Comparison of ENCODE assay signal across 12 cellular contexts in genomic region chr15:78001656-78002055, GRCh38.
DNase-seq lines count a peak whose midpoint lies in the region; ATAC-seq, FAIRE-seq and TF ChIP-seq lines count a peak whose summit lies in the region.
"Had no signal": no experiment of that assay in that cellular context is flagged by ENCODE, and none has a peak within 500 bp of the region (broad histone marks: within the 10 kb centered on the region; RNA-seq: fewer than 3 reads in every experiment).

No MANE protein-coding gene starts in this region.

- DNase-seq in activated CD4-positive, alpha-beta T cell treated with anti-CD3 and anti-CD28 coated beads, Interleukin-2, amount 10 ng/mL, durations not matched to agents 24 days and 14 days, result no peak
- no peak for DNase-seq in activated CD4-positive, alpha-beta T cell treated with anti-CD3 and anti-CD28 coated beads, Interleukin-2, amount 10 ng/mL, durations not matched to agents 7 days and 5 days
- no peak for DNase-seq in stimulated activated naive CD8-positive, alpha-beta T cell treated with anti-CD3 and anti-CD28 coated beads, Interleukin-15, amount 100 ng/mL, for 72 hours
- no peak for DNase-seq in naive thymus-derived CD8-positive, alpha-beta T cell
- no peak for DNase-seq in NCI-H345 (lab: John Stamatoyannopoulos, UW)
- no peak for DNase-seq in H54 (ENCODE audit: insufficient read length, low spot score)
- no peak for DNase-seq in retina
- DNase-seq: Caco-2, NCI-H1092, NCI-H1694, NCI-H69 had no signal

- no peak for TF ChIP-seq POLR2A in H54 (IDR thresholded peaks at IDR 0.05; ENCODE audit: low read depth, low read length)

- POLR2A ChIA-PET in activated CD4-positive, alpha-beta T cell treated with anti-CD3 and anti-CD28 coated beads, Interleukin-2, amount 10 ng/mL, durations not matched to agents 7 days and 5 days (lab: Charles Lee), result no interaction called here
- POLR2A ChIA-PET in naive thymus-derived CD8-positive, alpha-beta T cell (lab: Charles Lee), result interaction anchor here (0.7 kb wide), 1 partner anchor 264 kb away, joined by 3 read pairs; no protein-coding TSS in a partner anchor

- intact Hi-C loops in activated CD4-positive, alpha-beta T cell treated with anti-CD3 and anti-CD28 coated beads, Interleukin-2, amount 10 ng/mL, durations not matched to agents 24 days and 14 days (cut with micrococcal nuclease), result no loop called here

- no peak for ATAC-seq in stimulated activated naive CD8-positive, alpha-beta T cell treated with anti-CD3 and anti-CD28 coated beads, Interleukin-15, amount 100 ng/mL, for 72 hours
- ATAC-seq in naive thymus-derived CD8-positive, alpha-beta T cell, result no peak

- H3K9me3 Mint-ChIP-seq in activated CD4-positive, alpha-beta T cell treated with anti-CD3 and anti-CD28 coated beads, Interleukin-2, amount 10 ng/mL, durations not matched to agents 24 days and 14 days, result no peaks in the 10 kb centered on the region
- H3K9me3 Mint-ChIP-seq in activated CD4-positive, alpha-beta T cell treated with anti-CD3 and anti-CD28 coated beads, Interleukin-2, amount 10 ng/mL, durations not matched to agents 7 days and 5 days, result no peaks in the 10 kb centered on the region
- no peaks in the 10 kb centered on the region for H3K9me3 Mint-ChIP-seq in stimulated activated naive CD8-positive, alpha-beta T cell treated with anti-CD3 and anti-CD28 coated beads, Interleukin-15, Interleukin-2, amounts not matched to agents 100 ng/mL and 50 ng/mL, for 24 hours
- no peaks in the 10 kb centered on the region for H3K9me3 Mint-ChIP-seq in stimulated activated naive CD8-positive, alpha-beta T cell treated with anti-CD3 and anti-CD28 coated beads, Interleukin-15, amount 100 ng/mL, for 72 hours
- no peaks in the 10 kb centered on the region for H3K9me3 Mint-ChIP-seq in naive thymus-derived CD8-positive, alpha-beta T cell

- peak overlapping the region; percentile 45 for H3K27ac Mint-ChIP-seq in activated CD4-positive, alpha-beta T cell treated with anti-CD3 and anti-CD28 coated beads, Interleukin-2, amount 10 ng/mL, durations not matched to agents 24 days and 14 days
- no peak overlapping the region for H3K27ac Mint-ChIP-seq in activated CD4-positive, alpha-beta T cell treated with anti-CD3 and anti-CD28 coated beads, Interleukin-2, amount 10 ng/mL, durations not matched to agents 7 days and 5 days
- H3K27ac Mint-ChIP-seq in stimulated activated naive CD8-positive, alpha-beta T cell treated with anti-CD3 and anti-CD28 coated beads, Interleukin-15, Interleukin-2, amounts not matched to agents 100 ng/mL and 50 ng/mL, for 24 hours, result peak overlapping the region; percentile 57
- H3K27ac Mint-ChIP-seq in stimulated activated naive CD8-positive, alpha-beta T cell treated with anti-CD3 and anti-CD28 coated beads, Interleukin-15, amount 100 ng/mL, for 72 hours, result no peak overlapping the region
- H3K27ac Mint-ChIP-seq in naive thymus-derived CD8-positive, alpha-beta T cell, result peak overlapping the region in 8 of 10 donors; percentile 0 to 87 (median 49)

- no peak for FAIRE-seq in H54 (lab: Jason Lieb, UNC)

- H3K4me3 Mint-ChIP-seq in activated CD4-positive, alpha-beta T cell treated with anti-CD3 and anti-CD28 coated beads, Interleukin-2, amount 10 ng/mL, durations not matched to agents 24 days and 14 days, result no peak overlapping the region
- no peak overlapping the region for H3K4me3 Mint-ChIP-seq in activated CD4-positive, alpha-beta T cell treated with anti-CD3 and anti-CD28 coated beads, Interleukin-2, amount 10 ng/mL, durations not matched to agents 7 days and 5 days
- H3K4me3 Mint-ChIP-seq in stimulated activated naive CD8-positive, alpha-beta T cell treated with anti-CD3 and anti-CD28 coated beads, Interleukin-15, Interleukin-2, amounts not matched to agents 100 ng/mL and 50 ng/mL, for 24 hours, result no peak overlapping the region
- H3K4me3 Mint-ChIP-seq in stimulated activated naive CD8-positive, alpha-beta T cell treated with anti-CD3 and anti-CD28 coated beads, Interleukin-15, amount 100 ng/mL, for 72 hours, result no peak overlapping the region
- H3K4me3 Mint-ChIP-seq in naive thymus-derived CD8-positive, alpha-beta T cell, result no peak overlapping the region

- peaks cover 19% of the 10 kb centered on the region for H3K4me1 Mint-ChIP-seq in activated CD4-positive, alpha-beta T cell treated with anti-CD3 and anti-CD28 coated beads, Interleukin-2, amount 10 ng/mL, durations not matched to agents 24 days and 14 days
- H3K4me1 Mint-ChIP-seq in activated CD4-positive, alpha-beta T cell treated with anti-CD3 and anti-CD28 coated beads, Interleukin-2, amount 10 ng/mL, durations not matched to agents 7 days and 5 days, result peaks cover 19% of the 10 kb centered on the region
- H3K4me1 Mint-ChIP-seq in stimulated activated naive CD8-positive, alpha-beta T cell treated with anti-CD3 and anti-CD28 coated beads, Interleukin-15, Interleukin-2, amounts not matched to agents 100 ng/mL and 50 ng/mL, for 24 hours (ENCODE audit: low read depth), result peaks cover 5% of the 10 kb centered on the region
- peaks cover 43% of the 10 kb centered on the region for H3K4me1 Mint-ChIP-seq in stimulated activated naive CD8-positive, alpha-beta T cell treated with anti-CD3 and anti-CD28 coated beads, Interleukin-15, amount 100 ng/mL, for 72 hours
- H3K4me1 Mint-ChIP-seq in naive thymus-derived CD8-positive, alpha-beta T cell, result peaks cover 4 to 17% (median 11%) of the 10 kb centered on the region in 4 donors

- H3K36me3 Mint-ChIP-seq in activated CD4-positive, alpha-beta T cell treated with anti-CD3 and anti-CD28 coated beads, Interleukin-2, amount 10 ng/mL, durations not matched to agents 24 days and 14 days (ENCODE audit: low read depth), result peaks cover 53% of the 10 kb centered on the region
- H3K36me3 Mint-ChIP-seq in activated CD4-positive, alpha-beta T cell treated with anti-CD3 and anti-CD28 coated beads, Interleukin-2, amount 10 ng/mL, durations not matched to agents 7 days and 5 days (ENCODE audit: low read depth), result peaks cover 40% of the 10 kb centered on the region
- H3K36me3 Mint-ChIP-seq in stimulated activated naive CD8-positive, alpha-beta T cell treated with anti-CD3 and anti-CD28 coated beads, Interleukin-15, Interleukin-2, amounts not matched to agents 100 ng/mL and 50 ng/mL, for 24 hours (ENCODE audit: low read depth), result peaks cover 54% of the 10 kb centered on the region
- peaks cover 0 to 84% (median 14%) of the 10 kb centered on the region in 3 donors for H3K36me3 Mint-ChIP-seq in naive thymus-derived CD8-positive, alpha-beta T cell

- CTCF ChIA-PET in activated CD4-positive, alpha-beta T cell treated with anti-CD3 and anti-CD28 coated beads, Interleukin-2, amount 10 ng/mL, durations not matched to agents 7 days and 5 days (lab: Charles Lee), result interaction anchor here (0.6 kb wide), 1 partner anchor 74 kb away, joined by 4 read pairs; no protein-coding TSS in a partner anchor

- H3K27me3 Mint-ChIP-seq in activated CD4-positive, alpha-beta T cell treated with anti-CD3 and anti-CD28 coated beads, Interleukin-2, amount 10 ng/mL, durations not matched to agents 24 days and 14 days, result no peaks in the 10 kb centered on the region
- H3K27me3 Mint-ChIP-seq in activated CD4-positive, alpha-beta T cell treated with anti-CD3 and anti-CD28 coated beads, Interleukin-2, amount 10 ng/mL, durations not matched to agents 7 days and 5 days, result no peaks in the 10 kb centered on the region
- H3K27me3 Mint-ChIP-seq in stimulated activated naive CD8-positive, alpha-beta T cell treated with anti-CD3 and anti-CD28 coated beads, Interleukin-15, Interleukin-2, amounts not matched to agents 100 ng/mL and 50 ng/mL, for 24 hours, result no peaks in the 10 kb centered on the region
- H3K27me3 Mint-ChIP-seq in stimulated activated naive CD8-positive, alpha-beta T cell treated with anti-CD3 and anti-CD28 coated beads, Interleukin-15, amount 100 ng/mL, for 72 hours, result no peaks in the 10 kb centered on the region
- no peaks in the 10 kb centered on the region for H3K27me3 Mint-ChIP-seq in naive thymus-derived CD8-positive, alpha-beta T cell

Comparison
In these comparisons a context has a peak if more than half of its experiments do, and no peak if none do; other contexts are left out.
1. H3K27ac Mint-ChIP-seq: peak in activated CD4-positive, alpha-beta T cell treated with anti-CD3 and anti-CD28 coated beads, Interleukin-2, amount 10 ng/mL, durations not matched to agents 24 days and 14 days (single experiment), stimulated activated naive CD8-positive, alpha-beta T cell treated with anti-CD3 and anti-CD28 coated beads, Interleukin-15, Interleukin-2, amounts not matched to agents 100 ng/mL and 50 ng/mL, for 24 hours (single experiment) and naive thymus-derived CD8-positive, alpha-beta T cell (8 of 10); none in activated CD4-positive, alpha-beta T cell treated with anti-CD3 and anti-CD28 coated beads, Interleukin-2, amount 10 ng/mL, durations not matched to agents 7 days and 5 days (single experiment) and stimulated activated naive CD8-positive, alpha-beta T cell treated with anti-CD3 and anti-CD28 coated beads, Interleukin-15, amount 100 ng/mL, for 72 hours (0 of 2).